1 cellular context compared by ENCODE assay signal in the genomic region with DNA sequence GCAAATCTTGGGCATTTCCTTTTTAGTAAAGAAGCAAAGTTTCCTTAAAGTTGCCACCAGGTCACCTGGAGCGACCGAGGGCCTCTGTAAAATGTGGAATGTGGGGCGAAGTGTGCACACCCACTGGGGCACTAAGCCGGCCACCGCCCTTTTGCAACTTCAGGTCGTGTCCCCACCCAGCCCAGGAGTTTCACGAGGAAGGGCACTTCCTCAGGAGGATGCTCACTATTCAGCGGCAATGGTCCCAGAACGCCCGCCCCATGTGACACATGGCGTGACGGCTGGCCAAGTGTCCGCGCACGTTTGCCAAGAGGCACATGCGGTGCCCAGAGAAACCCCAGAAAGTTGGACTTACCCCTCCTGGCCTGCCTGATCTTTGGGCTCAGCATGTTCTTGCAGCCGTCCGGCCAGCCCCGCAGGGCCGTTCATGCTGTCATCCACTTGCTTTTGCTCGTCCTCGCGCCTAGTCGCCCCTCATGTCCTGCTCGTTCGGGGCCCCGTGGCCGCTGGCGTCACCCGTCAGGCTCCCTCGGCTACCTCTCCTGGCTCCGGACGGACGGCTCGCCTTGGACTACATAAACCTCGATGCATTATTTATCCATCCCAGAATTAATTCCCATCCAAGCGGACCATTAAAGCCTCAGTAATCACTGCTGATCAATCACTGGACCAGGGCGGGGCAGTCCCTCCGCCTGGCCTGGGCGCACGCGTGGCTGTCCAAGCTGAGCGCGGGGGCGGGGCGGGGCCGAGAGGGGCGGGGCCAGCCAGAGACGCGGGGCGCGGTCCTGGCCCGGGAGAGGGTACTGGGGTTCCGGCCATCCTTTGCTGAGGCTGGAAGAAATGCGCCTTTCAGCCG.
TF ChIP-seq lines count a peak whose summit lies in the region.

A gene with protein sequence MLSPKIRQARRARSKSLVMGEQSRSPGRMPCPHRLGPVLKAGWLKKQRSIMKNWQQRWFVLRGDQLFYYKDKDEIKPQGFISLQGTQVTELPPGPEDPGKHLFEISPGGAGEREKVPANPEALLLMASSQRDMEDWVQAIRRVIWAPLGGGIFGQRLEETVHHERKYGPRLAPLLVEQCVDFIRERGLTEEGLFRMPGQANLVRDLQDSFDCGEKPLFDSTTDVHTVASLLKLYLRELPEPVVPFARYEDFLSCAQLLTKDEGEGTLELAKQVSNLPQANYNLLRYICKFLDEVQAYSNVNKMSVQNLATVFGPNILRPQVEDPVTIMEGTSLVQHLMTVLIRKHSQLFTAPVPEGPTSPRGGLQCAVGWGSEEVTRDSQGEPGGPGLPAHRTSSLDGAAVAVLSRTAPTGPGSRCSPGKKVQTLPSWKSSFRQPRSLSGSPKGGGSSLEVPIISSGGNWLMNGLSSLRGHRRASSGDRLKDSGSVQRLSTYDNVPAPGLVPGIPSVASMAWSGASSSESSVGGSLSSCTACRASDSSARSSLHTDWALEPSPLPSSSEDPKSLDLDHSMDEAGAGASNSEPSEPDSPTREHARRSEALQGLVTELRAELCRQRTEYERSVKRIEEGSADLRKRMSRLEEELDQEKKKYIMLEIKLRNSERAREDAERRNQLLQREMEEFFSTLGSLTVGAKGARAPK (minus strand): TSS at position 666 of the 856 bp plus-strand sequence. CDS start 277 bp downstream, at position 389.

TF ChIP-seq in K562, 482 proteins besides CTCF, POLR2A, EP300 and RAD21 (continued from another document):
- TF ChIP-seq, protein P1, sequence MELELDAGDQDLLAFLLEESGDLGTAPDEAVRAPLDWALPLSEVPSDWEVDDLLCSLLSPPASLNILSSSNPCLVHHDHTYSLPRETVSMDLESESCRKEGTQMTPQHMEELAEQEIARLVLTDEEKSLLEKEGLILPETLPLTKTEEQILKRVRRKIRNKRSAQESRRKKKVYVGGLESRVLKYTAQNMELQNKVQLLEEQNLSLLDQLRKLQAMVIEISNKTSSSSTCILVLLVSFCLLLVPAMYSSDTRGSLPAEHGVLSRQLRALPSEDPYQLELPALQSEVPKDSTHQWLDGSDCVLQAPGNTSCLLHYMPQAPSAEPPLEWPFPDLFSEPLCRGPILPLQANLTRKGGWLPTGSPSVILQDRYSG (tag; conservative IDR thresholded peaks at IDR 0.05; ENCODE audit: low read depth) = no peak
- no peak for TF ChIP-seq CAMTA2 (CRISPR knock-in tag; conservative IDR thresholded peaks at IDR 0.05)
